24 cellular contexts compared by ENCODE assay signal in the genomic region with DNA sequence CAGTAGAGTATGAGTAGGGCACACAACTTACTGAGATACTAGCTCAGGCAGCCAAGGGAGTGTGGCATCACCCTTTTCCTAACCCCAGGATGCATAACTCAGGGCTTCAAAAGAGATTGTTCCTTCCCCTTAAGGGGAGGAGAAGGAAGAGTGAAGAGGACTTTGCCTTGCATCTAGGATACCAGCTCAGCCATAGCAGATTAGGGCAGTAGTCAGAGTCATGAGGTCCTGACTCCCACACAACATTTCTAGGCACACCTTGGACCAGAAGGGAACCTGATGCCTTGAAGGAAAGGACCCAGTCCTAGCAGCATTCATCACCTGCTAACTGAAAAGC.
"Had no signal": no experiment of that assay in that cellular context is flagged by ENCODE, and none has a peak within 500 bp of the region (broad histone marks: within the 10 kb centered on the region; RNA-seq: fewer than 3 reads in every experiment).

No MANE protein-coding gene starts in this region.

- H3K4me1 ChIP-seq: colonic mucosa, esophagus squamous epithelium, gastrocnemius medialis, heart right ventricle, left lung, lower lobe of right lung had no signal

- DNase-seq: cortex of kidney; effector CD8-positive, alpha-beta T cell; effector memory CD8-positive, alpha-beta T cell; erythroblast; esophagus squamous epithelium; foreskin fibroblast; foreskin melanocyte; gastrocnemius medialis; glutamatergic neuron; head of caudate nucleus; heart right ventricle; hypothalamus; immature natural killer cell; islet precursor cell; kidney; kidney glomerular epithelial cell; left lung; left ventricle myocardium superior; lower lobe of right lung; mesenchymal stem cell; naive thymus-derived CD4-positive, alpha-beta T cell had no signal

- H3K36me3 ChIP-seq: colonic mucosa, esophagus squamous epithelium, gastrocnemius medialis, heart right ventricle, left lung, lower lobe of right lung had no signal

- H3K4me3 ChIP-seq: colonic mucosa, esophagus squamous epithelium, gastrocnemius medialis, heart right ventricle, left lung, lower lobe of right lung had no signal

- H3K27me3 ChIP-seq: colonic mucosa, esophagus squamous epithelium, gastrocnemius medialis, heart right ventricle, left lung had no signal

- ATAC-seq: effector memory CD8-positive, alpha-beta T cell; esophagus mucosa; gastrocnemius medialis; heart right ventricle; left lung; left ventricle myocardium superior; lower lobe of right lung; naive thymus-derived CD4-positive, alpha-beta T cell had no signal

- H3K27ac ChIP-seq: colonic mucosa, epithelial cell of prostate, esophagus squamous epithelium, gastrocnemius medialis, heart right ventricle, left lung, lower lobe of right lung had no signal

- H3K9me3 ChIP-seq: colonic mucosa, gastrocnemius medialis, lower lobe of right lung had no signal
